21 cellular contexts compared by ENCODE assay signal in the genomic region with DNA sequence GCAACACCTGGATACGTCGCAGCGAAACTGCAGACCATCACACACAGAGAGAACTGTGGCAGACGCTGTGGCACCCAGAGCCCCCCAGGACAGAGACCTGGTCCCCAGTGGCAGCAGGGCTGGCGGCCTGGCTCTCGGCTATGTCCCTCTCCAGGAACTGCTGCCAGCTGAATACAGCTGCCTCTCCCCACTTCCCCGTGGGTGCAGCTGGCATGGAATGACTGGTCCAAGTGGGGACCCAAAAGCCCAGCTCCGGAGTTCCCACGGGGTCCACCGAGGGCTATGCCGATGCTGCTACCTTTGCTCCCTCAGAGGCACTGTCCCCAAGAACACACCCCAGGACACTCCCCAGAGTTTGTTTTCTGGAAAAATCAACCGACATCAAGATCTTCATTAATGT.
A peak's percentile ranks its signal among the peaks of the same experiment; 100 is the strongest.
DNase-seq lines count a peak whose midpoint lies in the region; ATAC-seq, FAIRE-seq and TF ChIP-seq lines count a peak whose summit lies in the region.
"Had no signal": no experiment of that assay in that cellular context is flagged by ENCODE, and none has a peak within 500 bp of the region (broad histone marks: within the 10 kb centered on the region; RNA-seq: fewer than 3 reads in every experiment).

No MANE protein-coding gene starts in this region.

- H3K9me3 ChIP-seq in neuronal stem cell (replicated peaks in 1 of 2; ENCODE audit: control insufficient read depth in 2 of 2, insufficient read depth in 1 of 2, low read depth in 1 of 2, low read length in 2 of 2) (no peaks in the 10 kb centered on the region), sigmoid colon (peaks cover 0 to 3% (median 0%) of the 10 kb centered on the region in 4 donors), kidney (ENCODE audit: control insufficient read depth in 1 of 2, low read length in 2 of 2) (no peaks in the 10 kb centered on the region)
- H3K9me3 ChIP-seq: Caco-2 had no signal

- FAIRE-seq in kidney (lab: Jason Lieb, UNC), result no peak
- FAIRE-seq: A204.1, G401.6, GM12892 had no signal

- no peak overlapping the region for H3K23ac ChIP-seq in neuronal stem cell (ENCODE audit: low read depth, low read length, poor library complexity)

- H3K4me3 ChIP-seq in neuronal stem cell (ENCODE audit: low read length in 2 of 2) (no peak overlapping the region), sigmoid colon (no peak overlapping the region), kidney (ENCODE audit: low read length in 2 of 2) (no peak overlapping the region)
- H3K4me3 ChIP-seq: BLaER1 had no signal

- H2AFZ ChIP-seq in neuronal stem cell (ENCODE audit: low read length), result no peak overlapping the region

- H3K4ac ChIP-seq in neuronal stem cell (ENCODE audit: low read length), result no peak overlapping the region

- no peak overlapping the region for H3K14ac ChIP-seq in neuronal stem cell (ENCODE audit: low read length)

- H3K4me1 ChIP-seq in neuronal stem cell (ENCODE audit: control insufficient read depth in 2 of 2, insufficient read depth in 1 of 2, low read depth in 1 of 2, low read length in 2 of 2) (no peaks in the 10 kb centered on the region), sigmoid colon (peaks cover 0 to under 1% (median 0%) of the 10 kb centered on the region in 4 donors), kidney (ENCODE audit: control insufficient read depth in 1 of 2, insufficient read depth in 1 of 2, low read depth in 1 of 2, low read length in 2 of 2) (no peaks in the 10 kb centered on the region)
- H3K4me1 ChIP-seq: Caco-2 had no signal

- ATAC-seq in GM18505 (IDR thresholded peaks at IDR 0.05; ENCODE audit: unreplicated experiment) (no peak), GM18520 (IDR thresholded peaks at IDR 0.05; ENCODE audit: unreplicated experiment) (no peak)
- ATAC-seq: CD8-positive, alpha-beta T cell had no signal

- intact Hi-C loops in sigmoid colon (cut with DNase I), result no loop called here
- intact Hi-C loops in kidney (cut with DNase I), result no loop called here

- H3K27me3 ChIP-seq in neuronal stem cell (ENCODE audit: control insufficient read depth in 3 of 3, insufficient read depth in 3 of 3, low read depth in 1 of 3, low read length in 3 of 3), result peaks cover 0 to 41% (median 9%) of the 10 kb centered on the region in 3 experiments
- peaks cover 7 to 41% (median 11%) of the 10 kb centered on the region in 3 donors for H3K27me3 ChIP-seq in sigmoid colon

- TF ChIP-seq POLR2A in sigmoid colon (IDR thresholded peaks at IDR 0.05) (no peak), GM18505 (IDR thresholded peaks at IDR 0.05; ENCODE audit: borderline replicate concordance, extremely low read depth, insufficient read depth, insufficient read length) (no peak)

- no peaks in the 10 kb centered on the region for H3K36me3 ChIP-seq in neuronal stem cell (replicated peaks in 1 of 2; ENCODE audit: control insufficient read depth in 2 of 2, insufficient read depth in 2 of 2, low read length in 2 of 2)
- H3K36me3 ChIP-seq in sigmoid colon, result no peaks in the 10 kb centered on the region
- no peaks in the 10 kb centered on the region for H3K36me3 ChIP-seq in kidney (ENCODE audit: control insufficient read depth in 1 of 2, insufficient read depth in 2 of 2, low read length in 2 of 2)
- H3K36me3 ChIP-seq: BLaER1 had no signal

- no peak overlapping the region for H2BK5ac ChIP-seq in neuronal stem cell (ENCODE audit: low read length)

- no peak overlapping the region for H2BK120ac ChIP-seq in neuronal stem cell (ENCODE audit: low read depth, low read length)

- H3K9ac ChIP-seq in neuronal stem cell (ENCODE audit: low read depth, low read length, poor library complexity) (no peak overlapping the region), kidney (ENCODE audit: low read length in 2 of 2) (no peak overlapping the region)
- H3K9ac ChIP-seq: BLaER1 had no signal

- peak overlapping the region; percentile 52 for H3K18ac ChIP-seq in neuronal stem cell (ENCODE audit: low read length)

- no peak overlapping the region for H2AK5ac ChIP-seq in neuronal stem cell (ENCODE audit: low read depth, low read length)

- H4K8ac ChIP-seq in neuronal stem cell (ENCODE audit: low read depth, low read length), result no peak overlapping the region

- WGBS in neuronal stem cell (ENCODE audit: extremely low coverage in 2 of 2, insufficient read length in 2 of 2, insufficient replicate concordance in 1 of 2), 2 donors, result no CpG with 5 or more reads among the region's 12 CpGs
- 78 to 90% methylated on average over 12 of the region's 12 CpGs for WGBS in sigmoid colon, 2 donors

- H3K27ac ChIP-seq in neuronal stem cell (replicated peaks; ENCODE audit: low read length) (no peak overlapping the region), sigmoid colon (no peak overlapping the region), kidney (ENCODE audit: low read depth in 2 of 2, low read length in 2 of 2) (no peak overlapping the region)
- H3K27ac ChIP-seq: 22Rv1, BLaER1, C4-2B had no signal

- TF ChIP-seq EP300 in sigmoid colon (IDR thresholded peaks at IDR 0.05), result no peak

- no peak for TF ChIP-seq CTCF in sigmoid colon (IDR thresholded peaks at IDR 0.05)
- no peak for TF ChIP-seq CTCF in kidney (IDR thresholded peaks at IDR 0.05; ENCODE audit: borderline replicate concordance, extremely low read depth, insufficient read depth)

- H2BK15ac ChIP-seq in neuronal stem cell (ENCODE audit: low read length), result no peak overlapping the region

- no peak overlapping the region for H2BK12ac ChIP-seq in neuronal stem cell (ENCODE audit: low read length)

- H3K79me1 ChIP-seq in neuronal stem cell (ENCODE audit: low read depth, low read length), result no peaks in the 10 kb centered on the region

- H3K4me2 ChIP-seq in neuronal stem cell (ENCODE audit: insufficient read depth, low read length, poor library complexity, severe bottlenecking), result no peak overlapping the region
- H3K4me2 ChIP-seq: BLaER1 had no signal

- peak; percentile 46 for DNase-seq in activated effector memory CD4-positive, alpha-beta T cell treated with anti-CD3 and anti-CD28 coated beads, Interleukin-2, amount 50 U/mL, for 16 hours
- no peak for DNase-seq in activated effector memory CD4-positive, alpha-beta T cell treated with Interleukin-2 at 50 U/mL for 16 hours
- DNase-seq in neuronal stem cell (ENCODE audit: low spot score) (no peak), sigmoid colon (peak; percentile 48), kidney (no peak)
- DNase-seq: Caco-2; CD4-positive, CD25-positive, alpha-beta regulatory T cell; CD8-positive, alpha-beta T cell; DMS153; DND-41; GOT3; H7; HCEC 1CT had no signal

- H4K91ac ChIP-seq in neuronal stem cell (ENCODE audit: low read depth, low read length, poor library complexity), result no peak overlapping the region

Comparison
In these comparisons a context has a peak if more than half of its experiments do, and no peak if none do; other contexts are left out.
1. DNase-seq: peak in activated effector memory CD4-positive, alpha-beta T cell treated with anti-CD3 and anti-CD28 coated beads, Interleukin-2, amount 50 U/mL, for 16 hours (single experiment) and sigmoid colon (single experiment); none in activated effector memory CD4-positive, alpha-beta T cell treated with Interleukin-2 at 50 U/mL for 16 hours (single experiment), neuronal stem cell (single experiment) and kidney (single experiment).